In the genomic region with DNA sequence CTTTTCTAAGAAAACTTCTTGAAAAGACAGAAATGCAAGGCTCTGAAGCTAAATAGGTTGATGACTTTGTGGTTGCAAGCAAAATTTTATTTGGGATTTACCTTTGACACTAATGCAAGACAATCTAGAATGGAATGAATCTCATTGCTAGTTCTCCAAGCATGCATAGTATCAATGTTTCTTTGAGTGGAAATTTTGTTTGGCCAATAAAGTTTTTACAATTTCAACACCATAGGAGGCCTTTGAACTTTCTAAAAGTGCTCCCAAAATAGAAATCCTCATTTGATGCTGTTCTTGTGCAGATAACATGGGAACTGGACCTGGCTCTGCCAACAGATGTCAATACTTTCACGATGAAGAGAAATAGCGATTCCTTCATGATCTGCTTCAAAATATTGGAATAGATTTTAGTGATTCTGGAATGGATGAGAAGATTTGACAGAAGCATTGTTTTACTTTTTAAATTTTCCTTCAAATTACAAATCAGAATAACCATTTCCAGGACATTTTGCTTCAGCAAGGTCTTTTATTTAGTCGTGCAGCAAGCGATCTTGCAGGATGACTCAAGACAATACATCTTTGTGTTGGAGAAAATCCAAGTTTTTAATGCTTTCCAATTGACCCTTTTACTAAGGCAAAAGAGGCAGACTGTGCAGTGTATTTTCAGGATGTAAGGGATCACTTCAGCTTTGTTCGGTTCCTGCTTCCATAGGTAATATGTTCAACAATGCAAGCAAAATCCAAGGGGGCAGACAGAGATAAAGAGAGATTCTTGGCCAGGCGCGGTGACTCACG, we compare ENCODE assay signal across 25 cellular contexts. TPM values are rescaled to one million over a fixed set of nuclear protein-coding genes. Genes with fewer than 3 reads are reported as not detected.
DNase-seq lines count a peak whose midpoint lies in the region; ATAC-seq, FAIRE-seq and TF ChIP-seq lines count a peak whose summit lies in the region.
"Had no signal": no experiment of that assay in that cellular context is flagged by ENCODE, and none has a peak within 500 bp of the region (broad histone marks: within the 10 kb centered on the region; RNA-seq: fewer than 3 reads in every experiment).

No MANE protein-coding gene starts in this region.

- intact Hi-C loops in K562 (cut with micrococcal nuclease), result loop anchor here (2.0 to 10.0 kb wide), 2 partner anchors 77 to 1683 kb away; no protein-coding TSS in a partner anchor

- no peak for TF ChIP-seq EP300 in K562 (IDR thresholded peaks at IDR 0.05; ENCODE audit: low read length)

- TF ChIP-seq CTCF in K562 (IDR thresholded peaks at IDR 0.05 in 2 of 3, conservative IDR thresholded peaks at IDR 0.05 in 1 of 3; ENCODE audit: insufficient read depth in 2 of 3, low read depth in 1 of 3, low read length in 3 of 3), result no peak
- no peak for TF ChIP-seq CTCF in foreskin fibroblast (IDR thresholded peaks at IDR 0.05; ENCODE audit: low read depth, low read length)

- H3K36me3 ChIP-seq in K562 (ENCODE audit: control insufficient read depth, insufficient read depth, low read length), result no peaks in the 10 kb centered on the region
- H3K36me3 ChIP-seq: adrenal gland, gastrocnemius medialis, prostate gland, uterus had no signal

- no peak overlapping the region for H2AFZ ChIP-seq in K562 (ENCODE audit: low read depth, low read length)
- H2AFZ ChIP-seq: GM23338 had no signal

- CTCF ChIA-PET in K562 (lab: Yijun Ruan, JAX; ENCODE audit: low intra/inter-chr PET ratio), result no interaction called here

- H3K27me3 ChIP-seq in K562 (ENCODE audit: control insufficient read depth in 2 of 2, insufficient read depth in 2 of 2, low read length in 2 of 2), result no peaks in the 10 kb centered on the region; a peak in 2 of 5 replicates
- H3K27me3 ChIP-seq: adrenal gland, gastrocnemius medialis, uterus had no signal

- no peak for FAIRE-seq in K562 (lab: Jason Lieb, UNC)
- FAIRE-seq: HTR-8/SVneo had no signal

- DNase-seq in AG08395 (ENCODE audit: low spot score), result peak; percentile 48
- peak; percentile 42 for DNase-seq in LHCN-M2 (ENCODE audit: low read depth)
- no peak for DNase-seq in K562 (ENCODE audit: extremely low read depth in 1 of 4, low spot score in 3 of 4)
- DNase-seq in foreskin fibroblast, result peak; percentile 47 to 73
- DNase-seq in effector CD8-positive, alpha-beta T cell (lab: John Stamatoyannopoulos, UW), result no peak
- DNase-seq in COLO668 (lab: John Stamatoyannopoulos, UW; ENCODE audit: unreplicated experiment), result no peak
- DNase-seq in RPMI8226, result no peak
- DNase-seq: ACHN; activated CD4-positive, alpha-beta T cell treated with anti-CD3 and anti-CD28 coated beads, Interleukin-2, amount 10 ng/mL, durations not matched to agents 7 days and 5 days; activated CD8-positive, alpha-beta memory T cell treated with anti-CD3 and anti-CD28 coated beads, Interleukin-2, amount 50 U/mL, for 4 hours; adrenal gland; CD4-positive, alpha-beta memory T cell; DND-41; gastrocnemius medialis; midbrain; NCI-H1417; NCI-H526; Right ventricle myocardium superior; stimulated activated CD8-positive, alpha-beta memory T cell treated with anti-CD3 and anti-CD28 coated beads, Interleukin-4, amount 100 ng/mL, for 48 hours; uterus had no signal

- ATAC-seq in K562, result no peak
- no peak for ATAC-seq in GM18858 (IDR thresholded peaks at IDR 0.05; ENCODE audit: unreplicated experiment)
- ATAC-seq: gastrocnemius medialis, GM23338 had no signal

- H3K4me2 ChIP-seq in K562 (ENCODE audit: insufficient read depth, low read length), result no peak overlapping the region
- H3K4me2 ChIP-seq: GM23338, smooth muscle cell had no signal

- no peak overlapping the region for H3K9ac ChIP-seq in K562 (ENCODE audit: insufficient read depth in 1 of 2, low read depth in 2 of 2, low read length in 2 of 2)

- no peaks in the 10 kb centered on the region for H3K79me2 ChIP-seq in K562 (ENCODE audit: control insufficient read depth, insufficient read depth, low read length)

- no peaks in the 10 kb centered on the region for H3K9me1 ChIP-seq in K562 (ENCODE audit: control insufficient read depth, insufficient read depth, low read length)

- no peak overlapping the region for H3K4me3 ChIP-seq in K562
- no peak overlapping the region for H3K4me3 ChIP-seq in foreskin fibroblast (ENCODE audit: low read depth in 1 of 2, low read length in 2 of 2)
- H3K4me3 ChIP-seq: adrenal gland, gastrocnemius medialis, GM23338, prostate gland, smooth muscle cell, uterus had no signal

- in situ Hi-C loops in K562 (cut with MboI), result loop anchor here (25.0 kb wide), 1 partner anchor 330 kb away; no protein-coding TSS in a partner anchor

- BruUV-seq in K562 (replicated peaks; lab: Mats Ljungman, UMichigan), result no TSS peak

- no peaks in the 10 kb centered on the region; a peak in 1 of 5 replicates for H3K4me1 ChIP-seq in K562 (replicated peaks in 1 of 2; ENCODE audit: control insufficient read depth in 2 of 2, insufficient read depth in 2 of 2, low read length in 2 of 2)
- H3K4me1 ChIP-seq: prostate gland, uterus had no signal

- POLR2A ChIA-PET in K562 (lab: Yijun Ruan, JAX), result no interaction called here

- H4K20me1 ChIP-seq in K562 (replicated peaks; ENCODE audit: control insufficient read depth, insufficient read depth, low read length), result no peaks in the 10 kb centered on the region

- TF ChIP-seq POLR2A in K562 (conservative IDR thresholded peaks at IDR 0.05), result no peak

- H3K27ac ChIP-seq in K562 (ENCODE audit: extremely low read depth, low read depth, low read length), result no peak overlapping the region
- H3K27ac ChIP-seq: adrenal gland, gastrocnemius medialis, prostate gland, uterus had no signal

- WGBS in K562 (ENCODE audit: insufficient coverage, low coverage, missing lambda C conversion rate), result 1% methylated on average over 8 of the region's 8 CpGs

- TF ChIP-seq RAD21 in K562 (CRISPR knock-in tag; conservative IDR thresholded peaks at IDR 0.05 in 1 of 2, IDR thresholded peaks at IDR 0.05 in 1 of 2), result no peak

- no peaks in the 10 kb centered on the region for H3K9me3 ChIP-seq in K562 (replicated peaks; ENCODE audit: control insufficient read depth, insufficient read depth, low read depth, low read length)
- H3K9me3 ChIP-seq: adrenal gland, gastrocnemius medialis, prostate gland, uterus had no signal

TF ChIP-seq in K562, 482 proteins besides CTCF, POLR2A, EP300 and RAD21 (continues in another document):
- no peak for TF ChIP-seq NR2C1 (IDR thresholded peaks at IDR 0.05)
- no peak for TF ChIP-seq NR2C1 (tag; IDR thresholded peaks at IDR 0.05)
- TF ChIP-seq, protein P1, sequence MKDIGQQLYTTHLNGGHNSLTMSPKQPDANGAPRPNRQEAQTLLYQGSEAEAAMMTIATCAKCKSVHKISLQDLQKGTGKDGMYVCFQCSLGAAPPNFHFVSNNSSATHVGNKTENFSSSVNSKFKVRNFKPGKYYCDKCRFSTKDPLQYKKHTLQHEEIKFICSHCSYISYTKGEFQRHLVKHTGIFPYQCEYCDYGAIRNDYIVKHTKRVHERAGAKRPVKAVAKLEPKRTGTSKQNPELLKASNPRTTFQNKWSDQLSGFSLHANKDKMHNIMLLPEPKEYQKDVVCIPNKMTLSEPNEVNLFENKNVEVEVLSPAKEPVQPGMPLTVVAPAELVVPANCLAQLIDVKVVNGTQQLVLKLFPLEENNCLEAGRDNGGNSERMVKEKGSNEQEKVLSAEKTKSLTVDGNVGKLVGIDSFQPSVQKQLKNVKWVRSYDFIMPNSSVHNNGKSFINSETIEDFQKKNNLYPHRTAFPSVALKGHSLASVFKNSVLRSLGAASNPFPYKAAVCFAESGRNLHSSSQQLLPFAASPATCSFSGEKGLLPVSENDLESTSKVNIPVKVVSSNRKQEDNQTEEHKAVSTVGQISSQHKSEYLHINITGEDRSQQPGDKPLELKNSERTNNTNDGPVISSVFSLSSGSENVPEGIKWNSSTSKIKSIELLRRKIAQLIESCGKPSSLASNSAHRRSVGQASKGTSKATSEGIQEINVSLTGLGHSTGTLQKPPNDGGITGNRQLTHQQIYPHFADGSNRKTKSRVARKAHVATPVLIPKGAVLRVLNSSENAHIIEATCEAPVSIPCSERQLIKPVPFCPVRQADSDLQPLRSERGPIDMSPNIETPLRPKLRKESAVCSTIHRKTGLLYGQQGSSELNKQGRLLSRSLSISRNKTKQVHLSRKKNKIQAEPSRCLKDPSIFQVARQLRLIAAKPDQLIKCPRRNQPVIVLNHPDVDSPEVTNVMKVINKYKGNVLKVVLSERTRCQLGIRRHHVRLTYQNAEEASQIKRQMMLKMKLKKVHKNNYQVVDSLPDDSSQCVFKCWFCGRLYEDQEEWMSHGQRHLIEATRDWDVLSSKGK (CRISPR knock-in tag; IDR thresholded peaks at IDR 0.05), result no peak

RNA-seq across cellular contexts. Expression of a gene that starts 51.7 kb away (rescaled TPM):
- total RNA-seq in LHCN-M2 (2014; rRNA removed) (19.2 and 31.7 TPM in 2 replicates), K562 (2014; rRNA removed) (9.1 and 12.0 TPM in 2 replicates), K562 (2014; rRNA removed; fragmentation: Illumina TruSeq; extraction: Trizol) (29.0 and 38.0 TPM in 2 replicates), K562 (2015; rRNA removed; fragmentation: Illumina TruSeq; extraction: Trizol) (21.7 and 25.8 TPM in 2 replicates), K562 (2021) (25.7 and 27.5 TPM in 2 replicates)
- polyA plus RNA-seq in LHCN-M2 (2012), result 7.0 TPM
- total RNA-seq in K562 (2011; cell fraction: chromatin; rRNA removed; ENCODE audit: low replicate concordance), result 40.1 and 136 TPM in 2 replicates
- total RNA-seq in K562 (2011; cell fraction: nucleolus; rRNA removed), result 25.3 and 32.8 TPM in 2 replicates
- 54.3 and 78.7 TPM in 2 replicates for total RNA-seq in K562 (2011; cell fraction: nucleoplasm; rRNA removed)
- polyA plus RNA-seq in K562 (2011; rRNA removed) (20.4 and 24.8 TPM in 2 replicates), K562 (2014; fragmentation: Illumina TruSeq; extraction: Trizol) (21.2 and 26.3 TPM in 2 replicates), K562 (2014; fragmentation: Nextera tagmentation; extraction: Ambion mirVana) (1 to 10 TPM; 4.2 to 8.2 TPM), K562 (2014; rRNA removed) (13.4 and 15.0 TPM in 2 replicates)
- 8.4 and 12.1 TPM in 2 replicates for polyA plus RNA-seq in K562 (2011; cell fraction: cytosol; rRNA removed)
- 37.6 and 42.9 TPM in 2 replicates for polyA plus RNA-seq in K562 (2011; cell fraction: nucleus; rRNA removed)
- 9.9 and 13.5 TPM in 2 replicates for polyA plus RNA-seq in K562 (2012)
- 44.4 and 50.5 TPM in 2 replicates for polyA minus RNA-seq in K562 (2011; rRNA and poly(A)+ RNA removed)
- polyA minus RNA-seq in K562 (2011; cell fraction: cytosol; rRNA and poly(A)+ RNA removed), result 16.4 and 17.5 TPM in 2 replicates
- polyA minus RNA-seq in K562 (2011; cell fraction: nucleus; rRNA and poly(A)+ RNA removed), result 40.0 and 66.3 TPM in 2 replicates

Comparison
In these comparisons a context has a peak if more than half of its experiments do, and no peak if none do; other contexts are left out.
1. DNase-seq: peak in AG08395 (single experiment), LHCN-M2 (single experiment) and foreskin fibroblast (2 of 2); none in K562 (0 of 4), effector CD8-positive, alpha-beta T cell (single experiment), COLO668 (single experiment) and RPMI8226 (single experiment).